ENCODE assay signal across 8 cellular contexts in genomic region chr7:116863168-116863670, GRCh38. TPM values are rescaled to one million over a fixed set of nuclear protein-coding genes. Genes with fewer than 3 reads are reported as not detected.
A peak's percentile ranks its signal among the peaks of the same experiment; 100 is the strongest.
DNase-seq lines count a peak whose midpoint lies in the region; ATAC-seq, FAIRE-seq and TF ChIP-seq lines count a peak whose summit lies in the region.

No MANE protein-coding gene starts in this region.

- POLR2A ChIA-PET in SK-N-SH (lab: Yijun Ruan, JAX): interaction anchor here (0.6 to 1.5 kb wide), 2 partner anchors 90 to 645 kb away, joined by 3 to 4 read pairs; partner anchors contain the start of gene ST7
- POLR2A ChIA-PET in endothelial cell of umbilical vein (lab: Charles Lee): no interaction called here

- intact Hi-C loops in endothelial cell of umbilical vein (cut with micrococcal nuclease) (loop anchor here (2.0 kb wide), 3 partner anchors 60 to 270 kb away; partner anchors contain the start of gene MET), vagina (cut with DNase I) (no loop called here)

- dilution Hi-C loops in endothelial cell of umbilical vein (cut with MboI; ENCODE audit: extremely low pct_ligation_motif_present, low sequenced_read_pairs): no loop called here

- H3K4me2 ChIP-seq in SK-N-SH: peak overlapping the region; percentile 90
- H3K4me2 ChIP-seq in endothelial cell of umbilical vein (ENCODE audit: insufficient read depth, low read length): peak overlapping the region; percentile 88

- peaks cover 52% of the 10 kb centered on the region for H4K20me1 ChIP-seq in SK-N-SH (ENCODE audit: insufficient read depth)
- no peaks in the 10 kb centered on the region for H4K20me1 ChIP-seq in endothelial cell of umbilical vein (replicated peaks; ENCODE audit: control insufficient read depth, extremely low read depth, insufficient read depth, low read length)

- TF ChIP-seq POLR2A in endothelial cell of umbilical vein (IDR thresholded peaks at IDR 0.05; ENCODE audit: low read depth, low read length): no peak
- no peak for TF ChIP-seq POLR2A in vagina (IDR thresholded peaks at IDR 0.05)

- H3K9me1 ChIP-seq in endothelial cell of umbilical vein (replicated peaks; ENCODE audit: control insufficient read depth, extremely low read depth, insufficient read depth, low read length): no peaks in the 10 kb centered on the region

- peak; percentile 0 for ATAC-seq in HG03354 (IDR thresholded peaks at IDR 0.05; ENCODE audit: poor library complexity, severe bottlenecking, unreplicated experiment)

- H3K27me3 ChIP-seq in SK-N-SH (ENCODE audit: insufficient read depth): no peaks in the 10 kb centered on the region
- no peaks in the 10 kb centered on the region for H3K27me3 ChIP-seq in endothelial cell of umbilical vein (ENCODE audit: control insufficient read depth in 2 of 2, insufficient read depth in 2 of 2, low read length in 2 of 2)
- no peaks in the 10 kb centered on the region for H3K27me3 ChIP-seq in mucosa of rectum (ENCODE audit: control insufficient read depth in 2 of 2, insufficient read depth in 2 of 2, low read length in 2 of 2)
- H3K27me3 ChIP-seq in vagina: no peaks in the 10 kb centered on the region

- TF ChIP-seq CTCF in 22Rv1 (IDR thresholded peaks at IDR 0.05) (peak; percentile 1; the same call in 1 of the 2 replicates), GM12864 (IDR thresholded peaks at IDR 0.05; ENCODE audit: low read depth, low read length, missing control alignments) (no peak), SK-N-SH (IDR thresholded peaks at IDR 0.05) (no peak), endothelial cell of umbilical vein (IDR thresholded peaks at IDR 0.05; ENCODE audit: extremely low read depth in 1 of 2, insufficient read depth in 1 of 2, low read depth in 1 of 2, low read length in 2 of 2) (no peak), vagina (IDR thresholded peaks at IDR 0.05) (no peak)

- FAIRE-seq in endothelial cell of umbilical vein (lab: Jason Lieb, UNC): no peak

- peak overlapping the region; percentile 90 for H3K27ac ChIP-seq in 22Rv1
- peak overlapping the region; percentile 85 to 97 for H3K27ac ChIP-seq in SK-N-SH (ENCODE audit: low read depth in 2 of 2, low read length in 1 of 2)
- peak overlapping the region; percentile 65 for H3K27ac ChIP-seq in endothelial cell of umbilical vein (ENCODE audit: insufficient read depth, low read depth, low read length)
- H3K27ac ChIP-seq in mucosa of rectum (ENCODE audit: low read depth in 2 of 2, low read length in 2 of 2): peak overlapping the region; percentile 95 to 96
- H3K27ac ChIP-seq in vagina: peak overlapping the region; percentile 96

- H2AFZ ChIP-seq in SK-N-SH (ENCODE audit: low read depth): no peak overlapping the region
- no peak overlapping the region for H2AFZ ChIP-seq in endothelial cell of umbilical vein (ENCODE audit: low read depth, low read length)

- no TSS peak for BruUV-seq in endothelial cell of umbilical vein (replicated peaks; lab: Mats Ljungman, UMichigan)

- no peaks in the 10 kb centered on the region for H3K9me2 ChIP-seq in SK-N-SH

- H3K79me2 ChIP-seq in SK-N-SH (ENCODE audit: insufficient read depth): peaks cover 55% of the 10 kb centered on the region
- H3K79me2 ChIP-seq in endothelial cell of umbilical vein (ENCODE audit: control insufficient read depth, insufficient read depth, low read length): peaks cover 58% of the 10 kb centered on the region

- no peak for TF ChIP-seq EP300 in SK-N-SH (IDR thresholded peaks at IDR 0.05; ENCODE audit: borderline replicate concordance in 1 of 2, low read depth in 1 of 2, low read length in 1 of 2)

- peaks cover 0 to 11% of the 10 kb centered on the region in 2 experiments; a peak in 2 of 4 replicates for H3K4me1 ChIP-seq in SK-N-SH (ENCODE audit: control insufficient read depth in 1 of 2, insufficient read depth in 2 of 2, low read depth in 1 of 2, low read length in 1 of 2)
- peaks cover 23% of the 10 kb centered on the region for H3K4me1 ChIP-seq in endothelial cell of umbilical vein (ENCODE audit: control insufficient read depth, extremely low read depth, insufficient read depth, low read length)
- H3K4me1 ChIP-seq in mucosa of rectum (ENCODE audit: control insufficient read depth in 2 of 2, insufficient read depth in 2 of 2, low read length in 2 of 2): peaks cover 4 to 16% of the 10 kb centered on the region in 2 donors
- H3K4me1 ChIP-seq in vagina: peaks cover 36% of the 10 kb centered on the region

- H3K4me3 ChIP-seq in GM12864 (ENCODE audit: low read depth, low read length) (peak overlapping the region; percentile 84), SK-N-SH (ENCODE audit: low read depth in 2 of 2, low read length in 1 of 2) (peak overlapping the region; percentile 82 to 97), endothelial cell of umbilical vein (replicated peaks in 1 of 3; ENCODE audit: insufficient read depth in 1 of 3, low read depth in 1 of 3, low read length in 3 of 3) (peak overlapping the region; percentile 55 to 95 (median 92)), mucosa of rectum (ENCODE audit: low read length in 2 of 2) (peak overlapping the region; percentile 85 to 97), vagina (peak overlapping the region; percentile 81 to 90)

- peak overlapping the region; percentile 89 for H3K9ac ChIP-seq in SK-N-SH
- H3K9ac ChIP-seq in endothelial cell of umbilical vein (replicated peaks; ENCODE audit: extremely low read depth, insufficient read depth, low read length): peak overlapping the region; percentile 90
- peak overlapping the region; percentile 89 to 90 for H3K9ac ChIP-seq in mucosa of rectum (ENCODE audit: low read depth in 1 of 2, low read length in 2 of 2)

- TF ChIP-seq RAD21 in SK-N-SH (IDR thresholded peaks at IDR 0.05; ENCODE audit: low read length): no peak; the same call in 1 of the 2 replicates

- no peaks in the 10 kb centered on the region for H3F3A ChIP-seq in SK-N-SH (replicated peaks; ENCODE audit: insufficient read depth)

- WGBS in SK-N-SH (ENCODE audit: low lambda C conversion rate): under 1% methylated on average over 15 of the region's 15 CpGs

- H3K9me3 ChIP-seq in SK-N-SH: no peaks in the 10 kb centered on the region
- no peaks in the 10 kb centered on the region for H3K9me3 ChIP-seq in endothelial cell of umbilical vein (replicated peaks; ENCODE audit: control insufficient read depth, insufficient read depth, low read length)
- H3K9me3 ChIP-seq in mucosa of rectum (ENCODE audit: control insufficient read depth in 2 of 2, low read length in 2 of 2): no peaks in the 10 kb centered on the region
- no peaks in the 10 kb centered on the region for H3K9me3 ChIP-seq in vagina

- no peak for DNase-seq in GM12864 (ENCODE audit: low read depth)
- peak; percentile 69 for DNase-seq in SK-N-SH
- DNase-seq in endothelial cell of umbilical vein (ENCODE audit: low read depth, low spot score): peak; percentile 67
- no peak for DNase-seq in vagina (ENCODE audit: extremely low spot score in 2 of 2)
- no peak for DNase-seq in NCI-H510A treated with DMSO at 0.1 percent for 48 hours (lab: John Stamatoyannopoulos, UW)

- CTCF ChIA-PET in SK-N-SH (lab: Yijun Ruan, JAX): interaction anchor here (1.1 kb wide), 1 partner anchor 91 kb away, joined by 3 read pairs; no protein-coding TSS in a partner anchor
- CTCF ChIA-PET in endothelial cell of umbilical vein (lab: Charles Lee): interaction anchor here (1.0 to 1.8 kb wide), 3 partner anchors 10 to 34 kb away, joined by 4 read pairs; no protein-coding TSS in a partner anchor

- H3K36me3 ChIP-seq in SK-N-SH (replicated peaks in 1 of 2; ENCODE audit: control insufficient read depth in 1 of 2, insufficient read depth in 2 of 2, low read length in 1 of 2): peaks cover 3 to 5% of the 10 kb centered on the region in 2 experiments
- H3K36me3 ChIP-seq in endothelial cell of umbilical vein (ENCODE audit: control insufficient read depth in 2 of 2, extremely low read depth in 1 of 2, insufficient read depth in 2 of 2, low read length in 2 of 2): no peaks in the 10 kb centered on the region
- no peaks in the 10 kb centered on the region for H3K36me3 ChIP-seq in mucosa of rectum (ENCODE audit: control insufficient read depth in 2 of 2, insufficient read depth in 2 of 2, low read length in 2 of 2)
- no peaks in the 10 kb centered on the region for H3K36me3 ChIP-seq in vagina

TF ChIP-seq in endothelial cell of umbilical vein, 7 proteins besides CTCF, POLR2A, EP300 and RAD21:
- TF ChIP-seq MYC (IDR thresholded peaks at IDR 0.05; ENCODE audit: low read depth, low read length) (no peak), POLR2AphosphoS5 (IDR thresholded peaks at IDR 0.05; ENCODE audit: insufficient read depth, low read depth, low read length) (no peak), EZH2 (IDR thresholded peaks at IDR 0.05; ENCODE audit: borderline replicate concordance, low read depth, low read length, severe bottlenecking) (no peak), FOS (IDR thresholded peaks at IDR 0.05; ENCODE audit: borderline replicate concordance, insufficient read depth, low read length) (no peak), JUN (IDR thresholded peaks at IDR 0.05; ENCODE audit: borderline replicate concordance, insufficient read depth, insufficient read length, low read depth) (no peak), GATA2 (IDR thresholded peaks at IDR 0.05; ENCODE audit: insufficient read depth, insufficient read length, low read depth, low read length) (no peak)
- TF ChIP-seq, protein P1, sequence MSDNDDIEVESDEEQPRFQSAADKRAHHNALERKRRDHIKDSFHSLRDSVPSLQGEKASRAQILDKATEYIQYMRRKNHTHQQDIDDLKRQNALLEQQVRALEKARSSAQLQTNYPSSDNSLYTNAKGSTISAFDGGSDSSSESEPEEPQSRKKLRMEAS (IDR thresholded peaks at IDR 0.05; ENCODE audit: insufficient read depth, insufficient read length): no peak

RNA-seq across cellular contexts. Expression of gene CAPZA2, which starts 0.8 kb away (rescaled TPM):
- polyA plus RNA-seq in SK-N-SH (2012; rRNA removed): 44.6 and 65.6 TPM in 2 replicates
- polyA plus RNA-seq in SK-N-SH (2012; cell fraction: cytosol; rRNA removed): 85.6 and 130 TPM in 2 replicates
- polyA plus RNA-seq in SK-N-SH (2012; cell fraction: nucleus; rRNA removed): 11.0 and 33.0 TPM in 2 replicates
- total RNA-seq in endothelial cell of umbilical vein: 343 and 347 TPM in 2 replicates
- polyA plus RNA-seq in endothelial cell of umbilical vein: 35.4 and 48.1 TPM in 2 replicates
- polyA plus RNA-seq in endothelial cell of umbilical vein (2011; cell fraction: cytosol; rRNA removed): 102 and 116 TPM in 2 replicates
- polyA plus RNA-seq in endothelial cell of umbilical vein (2011; cell fraction: nucleus; rRNA removed): 83.3 and 105 TPM in 2 replicates
- polyA plus RNA-seq in endothelial cell of umbilical vein (2012): 180 and 216 TPM in 2 replicates
- 93.1 and 99.7 TPM in 2 replicates for polyA minus RNA-seq in endothelial cell of umbilical vein
- polyA minus RNA-seq in endothelial cell of umbilical vein (2011; cell fraction: cytosol; rRNA and poly(A)+ RNA removed): 29.8 TPM
- 176 and 237 TPM in 2 replicates for polyA minus RNA-seq in endothelial cell of umbilical vein (2011; cell fraction: nucleus; rRNA and poly(A)+ RNA removed)
- 86.2 TPM for total RNA-seq in vagina

Comparison
In these comparisons a context has a peak if more than half of its experiments do, and no peak if none do; other contexts are left out.
1. DNase-seq: peak in SK-N-SH (single experiment) and endothelial cell of umbilical vein (single experiment); none in GM12864 (single experiment), vagina (0 of 2) and NCI-H510A treated with DMSO at 0.1 percent for 48 hours (single experiment).
2. Peak in every context shown above with its lines, with median percentiles within 50 percentile points of each other: H3K27ac ChIP-seq, H3K4me3 ChIP-seq and H3K9ac ChIP-seq.